22 cellular contexts compared by ENCODE assay signal in genomic region chr4:185218312-185218711, GRCh38. TPM values are rescaled to one million over a fixed set of nuclear protein-coding genes. Genes with fewer than 3 reads are reported as not detected.
DNase-seq lines count a peak whose midpoint lies in the region; ATAC-seq and TF ChIP-seq lines count a peak whose summit lies in the region.
"Had no signal": no experiment of that assay in that cellular context is flagged by ENCODE, and none has a peak within 500 bp of the region (broad histone marks: within the 10 kb centered on the region; RNA-seq: fewer than 3 reads in every experiment).

No MANE protein-coding gene starts in this region.

- H2AFZ ChIP-seq in GM23338 (no peak overlapping the region), SU-DHL-6 (ENCODE audit: low read depth, low read length, severe bottlenecking) (no peak overlapping the region), mesenchymal stem cell (ENCODE audit: low read depth, low read length) (no peak overlapping the region)

- H3K9me3 ChIP-seq in SU-DHL-6 (ENCODE audit: insufficient read depth, low read length) (no peaks in the 10 kb centered on the region), mesenchymal stem cell (ENCODE audit: control insufficient read depth, low read length) (no peaks in the 10 kb centered on the region)

- H2BK120ac ChIP-seq in mesenchymal stem cell (ENCODE audit: low read depth, low read length) = no peak overlapping the region

- H2AK5ac ChIP-seq in mesenchymal stem cell (ENCODE audit: low read length, severe bottlenecking) = no peak overlapping the region

- H3K79me1 ChIP-seq in mesenchymal stem cell (replicated peaks; ENCODE audit: low read length, poor library complexity, severe bottlenecking) = peaks cover 23% of the 10 kb centered on the region

- H3K9me3 Mint-ChIP-seq in GM23338 (no peaks in the 10 kb centered on the region; the same call in 2 of the 3 replicates), nephron progenitor cell (peaks cover 8% of the 10 kb centered on the region)
- H3K9me3 Mint-ChIP-seq: CD4-positive, alpha-beta T cell had no signal

- H3K27me3 Mint-ChIP-seq in GM23338 (ENCODE audit: insufficient read depth, low read depth, poor library complexity) (no peaks in the 10 kb centered on the region), nephron progenitor cell (ENCODE audit: low read depth, poor library complexity) (peaks cover 3% of the 10 kb centered on the region)
- H3K27me3 Mint-ChIP-seq: CD4-positive, alpha-beta T cell had no signal

- peaks cover 44% of the 10 kb centered on the region for H3K4me1 ChIP-seq in GM23338 (ENCODE audit: insufficient read depth)
- H3K4me1 ChIP-seq in mesenchymal stem cell (ENCODE audit: control insufficient read depth, insufficient read depth, low read depth, low read length) = peaks cover 8% of the 10 kb centered on the region

- H4K91ac ChIP-seq in mesenchymal stem cell (ENCODE audit: low read length) = peak overlapping the region; percentile 83

- peak overlapping the region in 1 of 2 experiments; percentile 21 for H2BK12ac ChIP-seq in mesenchymal stem cell (ENCODE audit: low read length in 2 of 2)

- H4K8ac ChIP-seq in mesenchymal stem cell (ENCODE audit: low read length) = no peak overlapping the region

- H4K20me1 ChIP-seq in GM23338 (replicated peaks; ENCODE audit: insufficient read depth) (no peaks in the 10 kb centered on the region; the same call in 1 of the 2 replicates), SU-DHL-6 (ENCODE audit: low read depth, low read length) (no peaks in the 10 kb centered on the region)

- no peaks in the 10 kb centered on the region for H3K27me3 ChIP-seq in GM23338 (ENCODE audit: insufficient read depth)
- H3K27me3 ChIP-seq in SU-DHL-6 (ENCODE audit: low read length) = no peaks in the 10 kb centered on the region
- H3K27me3 ChIP-seq in mesenchymal stem cell (ENCODE audit: control insufficient read depth in 1 of 2, insufficient read depth in 1 of 2, low read length in 2 of 2) = no peaks in the 10 kb centered on the region
- H3K27me3 ChIP-seq: BLaER1 had no signal

- DNase-seq in GM23338 (ENCODE audit: low spot score) = no peak
- no peak for DNase-seq in mesenchymal stem cell
- no peak for DNase-seq in stimulated activated CD8-positive, alpha-beta memory T cell treated with anti-CD3 and anti-CD28 coated beads, Interleukin-4, amount 100 ng/mL, for 48 hours
- no peak for DNase-seq in nephron progenitor cell
- no peak for DNase-seq in SKM-1 treated with dmso at 0.1 percent for 144 hours (lab: John Stamatoyannopoulos, UW; ENCODE audit: unreplicated experiment)
- DNase-seq in NCI-H2107 treated with DMSO at 0.1 percent for 48 hours (lab: John Stamatoyannopoulos, UW; ENCODE audit: unreplicated experiment) = no peak
- DNase-seq: CD4-positive, alpha-beta T cell; DMS153; GDM1; MM.1S; NCI-H1048; NCI-H1417 treated with DMSO at 0.1 percent for 48 hours; NCI-H187 treated with DMSO at 0.1 percent for 48 hours; NCI-H2107; NCI-H510A; NCI-H748 treated with DMSO at 0.1 percent for 48 hours had no signal

- H3K14ac ChIP-seq in mesenchymal stem cell (ENCODE audit: low read length in 2 of 2) = no peak overlapping the region

- ATAC-seq in GM23338 = peak; percentile 16; the same call in 1 of the 3 replicates
- ATAC-seq: HCT116, K562, Panc1, SK-N-SH treated with all-trans-retinoic acid at 6 μM for 48 hours had no signal

- H3K36me3 ChIP-seq in GM23338 (ENCODE audit: insufficient read depth) = no peaks in the 10 kb centered on the region
- H3K36me3 ChIP-seq in SU-DHL-6 (ENCODE audit: low read length) = no peaks in the 10 kb centered on the region
- peaks cover 0 to 3% of the 10 kb centered on the region in 2 experiments for H3K36me3 ChIP-seq in mesenchymal stem cell (ENCODE audit: control insufficient read depth in 1 of 2, insufficient read depth in 2 of 2, low read depth in 1 of 2, low read length in 2 of 2)

- H3K9ac ChIP-seq in SU-DHL-6 (ENCODE audit: low read length) = no peak overlapping the region
- H3K9ac ChIP-seq in mesenchymal stem cell (ENCODE audit: low read length) = no peak overlapping the region
- H3K9ac ChIP-seq: BLaER1 had no signal

- WGBS in mesenchymal stem cell = 96% methylated on average over 2 of the region's 2 CpGs

- H3K4ac ChIP-seq in mesenchymal stem cell (ENCODE audit: low read depth in 1 of 2, low read length in 2 of 2) = no peak overlapping the region

- H3F3A ChIP-seq in GM23338 (replicated peaks; ENCODE audit: low read depth) = 0 out of 2 replicates have a peak, but pooled peaks cover 6% of the 10 kb centered on the region
- H3F3A ChIP-seq in SU-DHL-6 (ENCODE audit: insufficient read depth) = peaks cover 12% of the 10 kb centered on the region

- peaks cover 48% of the 10 kb centered on the region for H3K4me1 Mint-ChIP-seq in GM23338
- H3K4me1 Mint-ChIP-seq in nephron progenitor cell = peaks cover 9% of the 10 kb centered on the region

- H3K4me3 Mint-ChIP-seq in GM23338 (no peak overlapping the region), nephron progenitor cell (no peak overlapping the region)
- H3K4me3 Mint-ChIP-seq: CD4-positive, alpha-beta T cell had no signal

- no peak overlapping the region for H3K18ac ChIP-seq in mesenchymal stem cell (ENCODE audit: low read depth in 1 of 2, low read length in 2 of 2)

- H2BK5ac ChIP-seq in mesenchymal stem cell (ENCODE audit: low read depth, low read length, poor library complexity, severe bottlenecking) = no peak overlapping the region

- H3K27ac Mint-ChIP-seq in GM23338 (no peak overlapping the region), nephron progenitor cell (no peak overlapping the region)
- H3K27ac Mint-ChIP-seq: CD4-positive, alpha-beta T cell had no signal

- no peak overlapping the region for H2BK15ac ChIP-seq in mesenchymal stem cell (ENCODE audit: low read depth, poor library complexity, severe bottlenecking)

- H3K4me3 ChIP-seq in GM23338 = no peak overlapping the region
- no peak overlapping the region for H3K4me3 ChIP-seq in SU-DHL-6 (ENCODE audit: insufficient read depth, low read length, poor library complexity, severe bottlenecking)
- no peak overlapping the region for H3K4me3 ChIP-seq in mesenchymal stem cell (ENCODE audit: insufficient read depth in 1 of 2, low read depth in 1 of 2, low read length in 2 of 2)
- H3K4me3 ChIP-seq: BLaER1, K562 had no signal

- peak overlapping the region in 1 of 2 experiments; percentile 6 for H3K23ac ChIP-seq in mesenchymal stem cell (ENCODE audit: low read length in 2 of 2)

- no peaks in the 10 kb centered on the region; the same call in 2 of the 3 replicates for H3K36me3 Mint-ChIP-seq in GM23338 (ENCODE audit: low read depth)
- peaks cover 16% of the 10 kb centered on the region for H3K36me3 Mint-ChIP-seq in nephron progenitor cell (ENCODE audit: low read depth)

- H3K79me2 ChIP-seq in GM23338 (replicated peaks; ENCODE audit: insufficient read depth) (peaks cover 82% of the 10 kb centered on the region), SU-DHL-6 (ENCODE audit: insufficient read depth, low read length) (peaks cover 91% of the 10 kb centered on the region)

- no peak overlapping the region for H3K4me2 ChIP-seq in GM23338
- no peak overlapping the region for H3K4me2 ChIP-seq in SU-DHL-6 (ENCODE audit: low read depth, low read length, poor library complexity, severe bottlenecking)
- no peak overlapping the region for H3K4me2 ChIP-seq in mesenchymal stem cell (ENCODE audit: low read length, poor library complexity, severe bottlenecking)

- TF ChIP-seq CTCF in GM23338 (conservative IDR thresholded peaks at IDR 0.05; ENCODE audit: low read depth in 2 of 2) = no peak
- no peak for TF ChIP-seq CTCF in SU-DHL-6 (IDR thresholded peaks at IDR 0.05; ENCODE audit: insufficient read depth, low read length, poor library complexity, severe bottlenecking)
- TF ChIP-seq CTCF in nephron progenitor cell (IDR thresholded peaks at IDR 0.05) = no peak

- H3K9me2 ChIP-seq in GM23338 (ENCODE audit: insufficient read depth) (no peaks in the 10 kb centered on the region), SU-DHL-6 (replicated peaks; ENCODE audit: insufficient read depth, low read length) (no peaks in the 10 kb centered on the region)

- H3K27ac ChIP-seq in GM23338 (ENCODE audit: low read depth) (0 out of 2 replicates have a peak overlapping the region, but pooled peaks have one; percentile 26), SU-DHL-6 (ENCODE audit: low read depth, low read length) (peak overlapping the region; percentile 35; the same call in 1 of the 2 replicates), mesenchymal stem cell (ENCODE audit: low read length, poor library complexity, severe bottlenecking) (no peak overlapping the region)
- H3K27ac ChIP-seq: BLaER1 had no signal

RNA-seq across cellular contexts. Expression of gene SNX25, which starts 8.9 kb away (rescaled TPM):
- 17.7 and 25.0 TPM in 2 replicates for total RNA-seq in GM23338 (2014; rRNA removed; shearing (Covaris generic))
- polyA plus RNA-seq in GM23338 (2016; fragmentation: Nextera tagmentation; extraction: Ambion mirVana) = 6.9 TPM in 2 replicates
- 12.1 TPM for polyA plus RNA-seq in mesenchymal stem cell (2013, experiment 1 of 2)
- polyA plus RNA-seq in mesenchymal stem cell (2013, experiment 2 of 2) = 13.1 TPM

RNA-seq across cellular contexts. Expression of gene CFAP97, which starts 14.5 kb away (rescaled TPM):
- 37.7 and 38.4 TPM in 2 replicates for total RNA-seq in GM23338 (2014; rRNA removed; shearing (Covaris generic))
- polyA plus RNA-seq in GM23338 (2016; fragmentation: Nextera tagmentation; extraction: Ambion mirVana) = 59.2 and 73.3 TPM in 2 replicates
- polyA plus RNA-seq in mesenchymal stem cell (2013, experiment 1 of 2) = 32.2 TPM
- polyA plus RNA-seq in mesenchymal stem cell (2013, experiment 2 of 2) = 30.9 TPM
